ENCODE assay signal across 8 cellular contexts in genomic region chr1:114152211-114153050, GRCh38. TPM values are rescaled to one million over a fixed set of nuclear protein-coding genes. Genes with fewer than 3 reads are reported as not detected.
DNase-seq lines count a peak whose midpoint lies in the region; ATAC-seq, FAIRE-seq and TF ChIP-seq lines count a peak whose summit lies in the region.

No MANE protein-coding gene starts in this region.

- TF ChIP-seq EP300 in Ishikawa (IDR thresholded peaks at IDR 0.05; ENCODE audit: borderline replicate concordance) (no peak), suprapubic skin (IDR thresholded peaks at IDR 0.05) (no peak)

- H3K27me3 ChIP-seq in mammary epithelial cell (ENCODE audit: insufficient read depth, low read length) (peaks cover 49% of the 10 kb centered on the region), suprapubic skin (peaks cover 95% of the 10 kb centered on the region)

- FAIRE-seq in kidney (lab: Jason Lieb, UNC), result no peak

- H3K9me3 Mint-ChIP-seq in CD14-positive monocyte, result peaks cover 0 to 27% (median 14%) of the 10 kb centered on the region in 7 donors

- no TSS peak for BruUV-seq in mammary epithelial cell (replicated peaks; lab: Mats Ljungman, UMichigan)

- no peak overlapping the region for H3K9ac ChIP-seq in mammary epithelial cell (ENCODE audit: insufficient read depth, low read length)
- no peak overlapping the region for H3K9ac ChIP-seq in kidney (ENCODE audit: low read length in 2 of 2)

- H3K27me3 Mint-ChIP-seq in CD14-positive monocyte (ENCODE audit: low read depth in 3 of 3), result peaks cover 74 to 77% (median 74%) of the 10 kb centered on the region in 3 donors

- ATAC-seq in GM18868 (IDR thresholded peaks at IDR 0.05; ENCODE audit: unreplicated experiment), result no peak
- ATAC-seq in GM19351 (IDR thresholded peaks at IDR 0.05; ENCODE audit: unreplicated experiment), result no peak

- H3K4me3 ChIP-seq in mammary epithelial cell (replicated peaks in 1 of 3; ENCODE audit: insufficient read depth in 1 of 3, low read depth in 2 of 3, low read length in 3 of 3) (peak overlapping the region in 1 of 3 experiments; percentile 16), kidney (ENCODE audit: low read length in 2 of 2) (peak overlapping the region in 1 of 2 donors; percentile 41), suprapubic skin (peak overlapping the region; percentile 50)

- peak overlapping the region; percentile 46 for H2AFZ ChIP-seq in mammary epithelial cell (ENCODE audit: low read depth, low read length)

- H3K27ac ChIP-seq in mammary epithelial cell (ENCODE audit: insufficient read depth, low read depth, low read length) (no peak overlapping the region), kidney (ENCODE audit: low read depth in 2 of 2, low read length in 2 of 2) (no peak overlapping the region), suprapubic skin (no peak overlapping the region)

- TF ChIP-seq POLR2A in suprapubic skin (IDR thresholded peaks at IDR 0.05), result no peak

- no peak overlapping the region for H3K27ac Mint-ChIP-seq in CD14-positive monocyte

- no peak for TF ChIP-seq RAD21 in Ishikawa (IDR thresholded peaks at IDR 0.05; ENCODE audit: low read depth)

- peak overlapping the region; percentile 83 for H3K4me2 ChIP-seq in mammary epithelial cell (ENCODE audit: insufficient read depth, low read depth, low read length)

- H3K9me3 ChIP-seq in mammary epithelial cell (replicated peaks; ENCODE audit: insufficient read depth, low read length), result no peaks in the 10 kb centered on the region
- no peaks in the 10 kb centered on the region for H3K9me3 ChIP-seq in kidney (ENCODE audit: control insufficient read depth in 1 of 2, low read length in 2 of 2)
- no peaks in the 10 kb centered on the region for H3K9me3 ChIP-seq in suprapubic skin

- H3K36me3 Mint-ChIP-seq in CD14-positive monocyte, result peaks cover 10 to 32% of the 10 kb centered on the region in 2 donors

- peaks cover 9% of the 10 kb centered on the region for H3K4me1 ChIP-seq in mammary epithelial cell (ENCODE audit: insufficient read depth, low read length)
- H3K4me1 ChIP-seq in kidney (ENCODE audit: control insufficient read depth in 1 of 2, insufficient read depth in 1 of 2, low read depth in 1 of 2, low read length in 2 of 2), result peaks cover 0 to 13% of the 10 kb centered on the region in 2 donors
- H3K4me1 ChIP-seq in suprapubic skin, result peaks cover 26% of the 10 kb centered on the region

- H3K79me2 ChIP-seq in mammary epithelial cell (ENCODE audit: insufficient read depth, low read length), result no peaks in the 10 kb centered on the region

- in situ Hi-C loops in mammary epithelial cell (cut with MboI; ENCODE audit: low sequenced_read_pairs in 2 of 2), result no loop called here

- 9% methylated on average over 22 of the region's 81 CpGs for WGBS in mammary epithelial cell (ENCODE audit: low coverage, missing lambda C conversion rate)
- WGBS in suprapubic skin, result 4% methylated on average over 42 of the region's 81 CpGs

- TF ChIP-seq CTCF in CD14-positive monocyte (IDR thresholded peaks at IDR 0.05), result no peak
- TF ChIP-seq CTCF in mammary epithelial cell (conservative IDR thresholded peaks at IDR 0.05 in 1 of 2, IDR thresholded peaks at IDR 0.05 in 1 of 2; ENCODE audit: extremely low read depth in 1 of 2, insufficient read depth in 1 of 2, low read depth in 1 of 2, low read length in 2 of 2), result no peak
- TF ChIP-seq CTCF in kidney (IDR thresholded peaks at IDR 0.05; ENCODE audit: borderline replicate concordance, extremely low read depth, insufficient read depth), result no peak
- no peak for TF ChIP-seq CTCF in suprapubic skin (IDR thresholded peaks at IDR 0.05)

- DNase-seq in CD14-positive monocyte (ENCODE audit: low spot score) (no peak), mammary epithelial cell (peak; percentile 16), kidney (peak; percentile 80), suprapubic skin (ENCODE audit: low spot score in 2 of 2) (no peak), T-helper 9 cell (no peak)

- dilution Hi-C loops in mammary epithelial cell (cut with HindIII; ENCODE audit: low sequenced_read_pairs), result no loop called here

- H3K4me1 Mint-ChIP-seq in CD14-positive monocyte, result peaks cover 33% of the 10 kb centered on the region

- CTCF ChIA-PET in mammary epithelial cell (lab: Charles Lee; ENCODE audit: low non-redundant PET), result no interaction called here

- H3K4me3 Mint-ChIP-seq in CD14-positive monocyte, result peak overlapping the region; percentile 71 to 90

- H3K36me3 ChIP-seq in mammary epithelial cell (ENCODE audit: insufficient read depth, low read length) (no peaks in the 10 kb centered on the region), kidney (ENCODE audit: control insufficient read depth in 1 of 2, insufficient read depth in 2 of 2, low read length in 2 of 2) (no peaks in the 10 kb centered on the region), suprapubic skin (no peaks in the 10 kb centered on the region)

- intact Hi-C loops in CD14-positive monocyte (cut with micrococcal nuclease), result loop anchor here in 1 of 2 donors (10.0 kb wide), 1 partner anchor 112 kb away; no protein-coding TSS in a partner anchor
- intact Hi-C loops in mammary epithelial cell (cut with micrococcal nuclease), result no loop called here
- intact Hi-C loops in kidney (cut with DNase I), result no loop called here

- H4K20me1 ChIP-seq in mammary epithelial cell (ENCODE audit: insufficient read depth, low read length), result peaks cover 3% of the 10 kb centered on the region

TF ChIP-seq in Ishikawa, 13 proteins besides CTCF, POLR2A, EP300 and RAD21:
- no peak for TF ChIP-seq TAF1 (IDR thresholded peaks at IDR 0.05; ENCODE audit: low read depth)
- peak; percentile 58; the same call in 1 of the 2 replicates for TF ChIP-seq ZBTB7A (IDR thresholded peaks at IDR 0.05; ENCODE audit: low read depth)
TF ChIP-seq in Ishikawa: peak in this region for 1.

RNA-seq across cellular contexts. Expression of gene SYT6, which starts 1.2 kb away (rescaled TPM):
- polyA plus RNA-seq in CD14-positive monocyte, result not detected
- not detected for total RNA-seq in mammary epithelial cell
- polyA plus RNA-seq in mammary epithelial cell, result not detected
- not detected for polyA minus RNA-seq in mammary epithelial cell
- 0.06 TPM for total RNA-seq in kidney
- polyA plus RNA-seq in kidney (ENCODE audit: insufficient read depth, low read depth, low replicate concordance), result 1.7 TPM
- under 1 TPM in 1 of 4 donors, not detected in 3; 0.23 TPM for total RNA-seq in suprapubic skin

Comparison
In these comparisons a context has a peak if more than half of its experiments do, and no peak if none do; other contexts are left out.
1. DNase-seq: peak in mammary epithelial cell (single experiment) and kidney (single experiment); none in CD14-positive monocyte (single experiment), suprapubic skin (0 of 2) and T-helper 9 cell (single experiment).